Comparison of ENCODE assay signal across 22 cellular contexts in the genomic region with DNA sequence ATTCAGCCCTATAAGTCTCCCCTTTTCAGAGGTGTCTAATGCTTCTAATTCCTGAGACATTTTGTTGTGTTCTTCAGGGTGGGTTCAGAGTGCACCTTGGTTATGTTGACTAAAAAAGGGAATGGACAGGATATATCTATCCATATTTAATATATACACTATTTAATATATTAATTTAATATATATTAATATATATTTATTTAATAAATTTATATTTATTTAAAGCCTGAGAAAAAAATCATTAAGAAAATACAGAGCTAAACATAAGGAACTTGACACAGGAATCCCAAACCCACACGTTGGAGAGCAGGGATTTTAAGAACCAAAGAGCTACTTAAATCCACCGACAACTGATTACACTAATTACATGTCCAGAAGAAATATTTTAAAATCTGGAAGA.
"Had no signal": no experiment of that assay in that cellular context is flagged by ENCODE, and none has a peak within 500 bp of the region (broad histone marks: within the 10 kb centered on the region; RNA-seq: fewer than 3 reads in every experiment).

No MANE protein-coding gene starts in this region.

- H3K4me3 Mint-ChIP-seq: dendritic cell treated with granulocyte-macrophage colony-stimulating factor and Interleukin-4, amounts not matched to agents 40 ng/mL and 50 ng/mL, for 4 days; effector memory CD8-positive, alpha-beta T cell; endodermal cell had no signal

- DNase-seq: colonic mucosa; cortex of kidney; dermis blood vessel endothelial cell; dorsolateral prefrontal cortex; effector CD4-positive, alpha-beta T cell; effector CD8-positive, alpha-beta T cell; effector memory CD4-positive, alpha-beta T cell; effector memory CD8-positive, alpha-beta T cell; endodermal cell; erythroblast; esophagus squamous epithelium; foreskin fibroblast; foreskin keratinocyte; foreskin melanocyte; gastrocnemius medialis; glutamatergic neuron; head of caudate nucleus; heart left ventricle; heart right ventricle had no signal

- H3K27ac Mint-ChIP-seq: dendritic cell treated with granulocyte-macrophage colony-stimulating factor and Interleukin-4, amounts not matched to agents 40 ng/mL and 50 ng/mL, for 4 days; effector memory CD8-positive, alpha-beta T cell; endodermal cell had no signal

- ATAC-seq: effector memory CD8-positive, alpha-beta T cell; esophagus mucosa; foreskin keratinocyte; gastrocnemius medialis; gastroesophageal sphincter; heart left ventricle; heart right ventricle had no signal

- H3K27me3 Mint-ChIP-seq: dendritic cell treated with granulocyte-macrophage colony-stimulating factor and Interleukin-4, amounts not matched to agents 40 ng/mL and 50 ng/mL, for 4 days; effector memory CD8-positive, alpha-beta T cell had no signal
